Comparison of ENCODE assay signal across 29 cellular contexts in the genomic region with DNA sequence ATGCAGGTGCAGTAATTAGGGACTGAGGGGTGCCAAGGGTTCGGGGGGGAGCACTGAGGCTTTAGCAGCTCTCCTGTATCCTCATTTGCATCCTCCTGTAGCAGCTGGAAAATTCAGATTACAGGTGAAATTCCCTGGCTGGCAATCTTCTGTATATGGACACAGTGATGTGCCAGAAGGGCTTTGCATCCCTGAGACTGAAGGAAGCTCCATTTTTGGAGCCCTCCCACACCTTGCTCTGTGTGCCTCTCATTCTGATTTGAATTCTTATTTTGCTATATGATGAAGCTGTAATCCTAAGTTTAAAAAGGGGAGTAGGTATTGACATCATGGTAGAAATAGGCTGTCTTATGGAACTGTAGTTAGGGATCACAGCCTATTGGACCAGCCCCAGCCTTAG.
"Had no signal": no experiment of that assay in that cellular context is flagged by ENCODE, and none has a peak within 500 bp of the region (broad histone marks: within the 10 kb centered on the region; RNA-seq: fewer than 3 reads in every experiment).

No MANE protein-coding gene starts in this region.

- H3K27me3 ChIP-seq: adrenal gland, ascending aorta, body of pancreas, brain microvascular endothelial cell, breast epithelium, cardiac muscle cell had no signal

- H3K36me3 ChIP-seq: ascending aorta, breast epithelium had no signal

- H3K4me1 ChIP-seq: adrenal gland, ascending aorta, body of pancreas, breast epithelium had no signal

- DNase-seq: activated effector memory CD4-positive, alpha-beta T cell treated with anti-CD3 and anti-CD28 coated beads, Interleukin-2, amount 50 U/mL, for 16 hours; activated effector memory CD4-positive, alpha-beta T cell treated with Interleukin-2 at 50 U/mL for 16 hours; activated gamma-delta T cell; activated gamma-delta T cell treated with Interleukin-2 at 50 U/mL for 16 hours; activated naive CD4-positive, alpha-beta T cell; activated naive CD4-positive, alpha-beta T cell treated with anti-CD3 and anti-CD28 coated beads for 36 hours; activated naive CD4-positive, alpha-beta T cell treated with anti-CD3 and anti-CD28 coated beads, Interleukin-2, amount 10 ng/mL, durations not matched to agents 7 days and 5 days; activated naive CD4-positive, alpha-beta T cell treated with anti-CD3 and anti-CD28 coated beads, Interleukin-2, amount 50 U/mL, for 16 hours; activated naive CD4-positive, alpha-beta T cell treated with Interleukin-2 at 50 U/mL for 16 hours; activated naive CD8-positive, alpha-beta T cell treated with anti-CD3 and anti-CD28 coated beads for 36 hours; activated naive CD8-positive, alpha-beta T cell treated with anti-CD3 and anti-CD28 coated beads, Interleukin-2, amount 10 ng/mL, durations not matched to agents 7 days and 5 days; activated naive CD8-positive, alpha-beta T cell treated with anti-CD3 and anti-CD28 coated beads, Interleukin-2, amount 50 U/mL, for 24 hours; activated T-cell treated with anti-CD3 and anti-CD28 coated beads, Interleukin-2, amount 50 U/mL, for 1 hour; activated T-cell treated with anti-CD3 and anti-CD28 coated beads, Interleukin-2, amount 50 U/mL, for 24 hours; activated T-cell treated with anti-CD3 and anti-CD28 coated beads, Interleukin-2, amount 50 U/mL, for 4 hours; activated T-cell treated with anti-CD3 and anti-CD28 coated beads, Interleukin-2, amount 50 U/mL, for 48 hours; activated T-cell treated with anti-CD3 and anti-CD28 coated beads, Interleukin-2, amount 50 U/mL, for 72 hours; adrenal gland; amniotic stem cell; amygdala; anterior cingulate cortex; aorta; body of pancreas; brain microvascular endothelial cell; central memory CD4-positive, alpha-beta T cell; cerebellar nuclear complex had no signal

- H3K9me3 ChIP-seq: adrenal gland, ascending aorta, body of pancreas, breast epithelium had no signal

- H3K4me3 ChIP-seq: adrenal gland, ascending aorta, body of pancreas, breast epithelium, cardiac muscle cell had no signal
